In genomic region chr10:43137971-43138756, GRCh38 we compare ENCODE assay signal across 1 cellular context.
TF ChIP-seq lines count a peak whose summit lies in the region.

Gene CSGALNACT2 (plus strand): TSS chr10:43138445. CDS start chr10:43155150, 16,705 bp downstream.

TF ChIP-seq in K562, 482 proteins besides CTCF, POLR2A, EP300 and RAD21 (continued from another document and continues in another):
- TF ChIP-seq, protein P1, sequence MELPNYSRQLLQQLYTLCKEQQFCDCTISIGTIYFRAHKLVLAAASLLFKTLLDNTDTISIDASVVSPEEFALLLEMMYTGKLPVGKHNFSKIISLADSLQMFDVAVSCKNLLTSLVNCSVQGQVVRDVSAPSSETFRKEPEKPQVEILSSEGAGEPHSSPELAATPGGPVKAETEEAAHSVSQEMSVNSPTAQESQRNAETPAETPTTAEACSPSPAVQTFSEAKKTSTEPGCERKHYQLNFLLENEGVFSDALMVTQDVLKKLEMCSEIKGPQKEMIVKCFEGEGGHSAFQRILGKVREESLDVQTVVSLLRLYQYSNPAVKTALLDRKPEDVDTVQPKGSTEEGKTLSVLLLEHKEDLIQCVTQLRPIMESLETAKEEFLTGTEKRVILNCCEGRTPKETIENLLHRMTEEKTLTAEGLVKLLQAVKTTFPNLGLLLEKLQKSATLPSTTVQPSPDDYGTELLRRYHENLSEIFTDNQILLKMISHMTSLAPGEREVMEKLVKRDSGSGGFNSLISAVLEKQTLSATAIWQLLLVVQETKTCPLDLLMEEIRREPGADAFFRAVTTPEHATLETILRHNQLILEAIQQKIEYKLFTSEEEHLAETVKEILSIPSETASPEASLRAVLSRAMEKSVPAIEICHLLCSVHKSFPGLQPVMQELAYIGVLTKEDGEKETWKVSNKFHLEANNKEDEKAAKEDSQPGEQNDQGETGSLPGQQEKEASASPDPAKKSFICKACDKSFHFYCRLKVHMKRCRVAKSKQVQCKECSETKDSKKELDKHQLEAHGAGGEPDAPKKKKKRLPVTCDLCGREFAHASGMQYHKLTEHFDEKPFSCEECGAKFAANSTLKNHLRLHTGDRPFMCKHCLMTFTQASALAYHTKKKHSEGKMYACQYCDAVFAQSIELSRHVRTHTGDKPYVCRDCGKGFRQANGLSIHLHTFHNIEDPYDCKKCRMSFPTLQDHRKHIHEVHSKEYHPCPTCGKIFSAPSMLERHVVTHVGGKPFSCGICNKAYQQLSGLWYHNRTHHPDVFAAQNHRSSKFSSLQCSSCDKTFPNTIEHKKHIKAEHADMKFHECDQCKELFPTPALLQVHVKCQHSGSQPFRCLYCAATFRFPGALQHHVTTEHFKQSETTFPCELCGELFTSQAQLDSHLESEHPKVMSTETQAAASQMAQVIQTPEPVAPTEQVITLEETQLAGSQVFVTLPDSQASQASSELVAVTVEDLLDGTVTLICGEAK (IDR thresholded peaks at IDR 0.05): peak; percentile 76
- TF ChIP-seq, protein P1 (CRISPR knock-in tag; IDR thresholded peaks at IDR 0.05): no peak
- no peak for TF ChIP-seq U2AF2 (optimal IDR thresholded peaks at IDR 0.05; ENCODE audit: low read depth, low read length)
- TF ChIP-seq BDP1 (IDR thresholded peaks at IDR 0.05; ENCODE audit: insufficient read depth, insufficient read length): no peak
- 0 out of 2 replicates have a peak, but pooled peaks have one; percentile 3 for TF ChIP-seq RNF2 (IDR thresholded peaks at IDR 0.05)
- TF ChIP-seq, protein P2, sequence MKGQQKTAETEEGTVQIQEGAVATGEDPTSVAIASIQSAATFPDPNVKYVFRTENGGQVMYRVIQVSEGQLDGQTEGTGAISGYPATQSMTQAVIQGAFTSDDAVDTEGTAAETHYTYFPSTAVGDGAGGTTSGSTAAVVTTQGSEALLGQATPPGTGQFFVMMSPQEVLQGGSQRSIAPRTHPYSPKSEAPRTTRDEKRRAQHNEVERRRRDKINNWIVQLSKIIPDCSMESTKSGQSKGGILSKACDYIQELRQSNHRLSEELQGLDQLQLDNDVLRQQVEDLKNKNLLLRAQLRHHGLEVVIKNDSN (CRISPR knock-in tag; IDR thresholded peaks at IDR 0.05): no peak
- TF ChIP-seq, protein P3, sequence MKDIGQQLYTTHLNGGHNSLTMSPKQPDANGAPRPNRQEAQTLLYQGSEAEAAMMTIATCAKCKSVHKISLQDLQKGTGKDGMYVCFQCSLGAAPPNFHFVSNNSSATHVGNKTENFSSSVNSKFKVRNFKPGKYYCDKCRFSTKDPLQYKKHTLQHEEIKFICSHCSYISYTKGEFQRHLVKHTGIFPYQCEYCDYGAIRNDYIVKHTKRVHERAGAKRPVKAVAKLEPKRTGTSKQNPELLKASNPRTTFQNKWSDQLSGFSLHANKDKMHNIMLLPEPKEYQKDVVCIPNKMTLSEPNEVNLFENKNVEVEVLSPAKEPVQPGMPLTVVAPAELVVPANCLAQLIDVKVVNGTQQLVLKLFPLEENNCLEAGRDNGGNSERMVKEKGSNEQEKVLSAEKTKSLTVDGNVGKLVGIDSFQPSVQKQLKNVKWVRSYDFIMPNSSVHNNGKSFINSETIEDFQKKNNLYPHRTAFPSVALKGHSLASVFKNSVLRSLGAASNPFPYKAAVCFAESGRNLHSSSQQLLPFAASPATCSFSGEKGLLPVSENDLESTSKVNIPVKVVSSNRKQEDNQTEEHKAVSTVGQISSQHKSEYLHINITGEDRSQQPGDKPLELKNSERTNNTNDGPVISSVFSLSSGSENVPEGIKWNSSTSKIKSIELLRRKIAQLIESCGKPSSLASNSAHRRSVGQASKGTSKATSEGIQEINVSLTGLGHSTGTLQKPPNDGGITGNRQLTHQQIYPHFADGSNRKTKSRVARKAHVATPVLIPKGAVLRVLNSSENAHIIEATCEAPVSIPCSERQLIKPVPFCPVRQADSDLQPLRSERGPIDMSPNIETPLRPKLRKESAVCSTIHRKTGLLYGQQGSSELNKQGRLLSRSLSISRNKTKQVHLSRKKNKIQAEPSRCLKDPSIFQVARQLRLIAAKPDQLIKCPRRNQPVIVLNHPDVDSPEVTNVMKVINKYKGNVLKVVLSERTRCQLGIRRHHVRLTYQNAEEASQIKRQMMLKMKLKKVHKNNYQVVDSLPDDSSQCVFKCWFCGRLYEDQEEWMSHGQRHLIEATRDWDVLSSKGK (CRISPR knock-in tag; IDR thresholded peaks at IDR 0.05): no peak
- TF ChIP-seq MAFF (IDR thresholded peaks at IDR 0.05; ENCODE audit: low read length): no peak
- TF ChIP-seq ZNF146 (CRISPR knock-in tag; IDR thresholded peaks at IDR 0.05; ENCODE audit: unreplicated experiment): no peak
- TF ChIP-seq BMI1 (IDR thresholded peaks at IDR 0.05; ENCODE audit: low read length): no peak
- TF ChIP-seq TCF7L2 (IDR thresholded peaks at IDR 0.05; ENCODE audit: low read depth, low read length): no peak
- no peak for TF ChIP-seq SMARCE1 (IDR thresholded peaks at IDR 0.05)
- TF ChIP-seq, protein P4, sequence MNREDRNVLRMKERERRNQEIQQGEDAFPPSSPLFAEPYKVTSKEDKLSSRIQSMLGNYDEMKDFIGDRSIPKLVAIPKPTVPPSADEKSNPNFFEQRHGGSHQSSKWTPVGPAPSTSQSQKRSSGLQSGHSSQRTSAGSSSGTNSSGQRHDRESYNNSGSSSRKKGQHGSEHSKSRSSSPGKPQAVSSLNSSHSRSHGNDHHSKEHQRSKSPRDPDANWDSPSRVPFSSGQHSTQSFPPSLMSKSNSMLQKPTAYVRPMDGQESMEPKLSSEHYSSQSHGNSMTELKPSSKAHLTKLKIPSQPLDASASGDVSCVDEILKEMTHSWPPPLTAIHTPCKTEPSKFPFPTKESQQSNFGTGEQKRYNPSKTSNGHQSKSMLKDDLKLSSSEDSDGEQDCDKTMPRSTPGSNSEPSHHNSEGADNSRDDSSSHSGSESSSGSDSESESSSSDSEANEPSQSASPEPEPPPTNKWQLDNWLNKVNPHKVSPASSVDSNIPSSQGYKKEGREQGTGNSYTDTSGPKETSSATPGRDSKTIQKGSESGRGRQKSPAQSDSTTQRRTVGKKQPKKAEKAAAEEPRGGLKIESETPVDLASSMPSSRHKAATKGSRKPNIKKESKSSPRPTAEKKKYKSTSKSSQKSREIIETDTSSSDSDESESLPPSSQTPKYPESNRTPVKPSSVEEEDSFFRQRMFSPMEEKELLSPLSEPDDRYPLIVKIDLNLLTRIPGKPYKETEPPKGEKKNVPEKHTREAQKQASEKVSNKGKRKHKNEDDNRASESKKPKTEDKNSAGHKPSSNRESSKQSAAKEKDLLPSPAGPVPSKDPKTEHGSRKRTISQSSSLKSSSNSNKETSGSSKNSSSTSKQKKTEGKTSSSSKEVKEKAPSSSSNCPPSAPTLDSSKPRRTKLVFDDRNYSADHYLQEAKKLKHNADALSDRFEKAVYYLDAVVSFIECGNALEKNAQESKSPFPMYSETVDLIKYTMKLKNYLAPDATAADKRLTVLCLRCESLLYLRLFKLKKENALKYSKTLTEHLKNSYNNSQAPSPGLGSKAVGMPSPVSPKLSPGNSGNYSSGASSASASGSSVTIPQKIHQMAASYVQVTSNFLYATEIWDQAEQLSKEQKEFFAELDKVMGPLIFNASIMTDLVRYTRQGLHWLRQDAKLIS (CRISPR knock-in tag; IDR thresholded peaks at IDR 0.05): no peak; the same call in 1 of the 2 replicates
- no peak for TF ChIP-seq ZNF780A (CRISPR knock-in tag; IDR thresholded peaks at IDR 0.05)
- TF ChIP-seq STAT6 (CRISPR knock-in tag; IDR thresholded peaks at IDR 0.05): no peak
- no peak for TF ChIP-seq PRMT5 (CRISPR knock-in tag; IDR thresholded peaks at IDR 0.05)
- no peak for TF ChIP-seq COPS2 (conservative IDR thresholded peaks at IDR 0.05)
- TF ChIP-seq, protein P5, sequence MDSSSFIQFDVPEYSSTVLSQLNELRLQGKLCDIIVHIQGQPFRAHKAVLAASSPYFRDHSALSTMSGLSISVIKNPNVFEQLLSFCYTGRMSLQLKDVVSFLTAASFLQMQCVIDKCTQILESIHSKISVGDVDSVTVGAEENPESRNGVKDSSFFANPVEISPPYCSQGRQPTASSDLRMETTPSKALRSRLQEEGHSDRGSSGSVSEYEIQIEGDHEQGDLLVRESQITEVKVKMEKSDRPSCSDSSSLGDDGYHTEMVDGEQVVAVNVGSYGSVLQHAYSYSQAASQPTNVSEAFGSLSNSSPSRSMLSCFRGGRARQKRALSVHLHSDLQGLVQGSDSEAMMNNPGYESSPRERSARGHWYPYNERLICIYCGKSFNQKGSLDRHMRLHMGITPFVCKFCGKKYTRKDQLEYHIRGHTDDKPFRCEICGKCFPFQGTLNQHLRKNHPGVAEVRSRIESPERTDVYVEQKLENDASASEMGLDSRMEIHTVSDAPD (CRISPR knock-in tag; IDR thresholded peaks at IDR 0.05): no peak
- TF ChIP-seq ZNF41 (CRISPR knock-in tag; conservative IDR thresholded peaks at IDR 0.05): no peak
- TF ChIP-seq MBD1 (CRISPR knock-in tag; IDR thresholded peaks at IDR 0.05): no peak
- TF ChIP-seq, protein P6, sequence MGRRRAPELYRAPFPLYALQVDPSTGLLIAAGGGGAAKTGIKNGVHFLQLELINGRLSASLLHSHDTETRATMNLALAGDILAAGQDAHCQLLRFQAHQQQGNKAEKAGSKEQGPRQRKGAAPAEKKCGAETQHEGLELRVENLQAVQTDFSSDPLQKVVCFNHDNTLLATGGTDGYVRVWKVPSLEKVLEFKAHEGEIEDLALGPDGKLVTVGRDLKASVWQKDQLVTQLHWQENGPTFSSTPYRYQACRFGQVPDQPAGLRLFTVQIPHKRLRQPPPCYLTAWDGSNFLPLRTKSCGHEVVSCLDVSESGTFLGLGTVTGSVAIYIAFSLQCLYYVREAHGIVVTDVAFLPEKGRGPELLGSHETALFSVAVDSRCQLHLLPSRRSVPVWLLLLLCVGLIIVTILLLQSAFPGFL (CRISPR knock-in tag; IDR thresholded peaks at IDR 0.05): no peak
- no peak for TF ChIP-seq SMC3 (conservative IDR thresholded peaks at IDR 0.05; ENCODE audit: insufficient read depth, low read depth, low read length)
- TF ChIP-seq PRPF4 (IDR thresholded peaks at IDR 0.05; ENCODE audit: insufficient read depth, low read depth, low read length, poor library complexity, severe bottlenecking): no peak
- TF ChIP-seq MTF1 (CRISPR knock-in tag; IDR thresholded peaks at IDR 0.05; ENCODE audit: borderline replicate concordance): no peak
- no peak for TF ChIP-seq NELFE (IDR thresholded peaks at IDR 0.05; ENCODE audit: insufficient read depth, insufficient read length)
- TF ChIP-seq TRIM28 (IDR thresholded peaks at IDR 0.05): no peak
- TF ChIP-seq RB1 (IDR thresholded peaks at IDR 0.05; ENCODE audit: low read depth): peak; percentile 86
- TF ChIP-seq, protein P7, sequence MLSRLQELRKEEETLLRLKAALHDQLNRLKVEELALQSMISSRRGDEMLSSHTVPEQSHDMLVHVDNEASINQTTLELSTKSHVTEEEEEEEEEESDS (CRISPR knock-in tag; IDR thresholded peaks at IDR 0.05): no peak
- TF ChIP-seq GATA2 (CRISPR knock-in tag; IDR thresholded peaks at IDR 0.05): no peak
- no peak for TF ChIP-seq SMARCA5 (IDR thresholded peaks at IDR 0.05)
- no peak; the same call in 1 of the 2 replicates for TF ChIP-seq ESRRA (IDR thresholded peaks at IDR 0.05; ENCODE audit: borderline replicate concordance, low read depth)
- no peak for TF ChIP-seq HDGF (IDR thresholded peaks at IDR 0.05)
